Comparison of ENCODE assay signal across 12 cellular contexts in genomic region chr1:246961939-246962373, GRCh38. TPM values are rescaled to one million over a fixed set of nuclear protein-coding genes. Genes with fewer than 3 reads are reported as not detected.
DNase-seq lines count a peak whose midpoint lies in the region; ATAC-seq and TF ChIP-seq lines count a peak whose summit lies in the region.
"Had no signal": no experiment of that assay in that cellular context is flagged by ENCODE, and none has a peak within 500 bp of the region (broad histone marks: within the 10 kb centered on the region; RNA-seq: fewer than 3 reads in every experiment).

No MANE protein-coding gene starts in this region.

- DNase-seq in cardiac septum (ENCODE audit: low spot score), result peak; percentile 87
- DNase-seq in stimulated activated effector memory CD8-positive, alpha-beta T cell treated with anti-CD3 and anti-CD28 coated beads, Interleukin-12 subunit alpha, Interleukin-12 subunit beta, amount 100 ng/mL, for 72 hours (ENCODE audit: low spot score in 2 of 2), result no peak
- DNase-seq in cerebellar cortex (ENCODE audit: low spot score), result no peak
- DNase-seq in midbrain (lab: John Stamatoyannopoulos, UW), result no peak
- DNase-seq in EL, result no peak
- DNase-seq: activated CD4-positive, alpha-beta T cell treated with anti-CD3 and anti-CD28 coated beads, Interleukin-2, amount 50 U/mL, for 1 hour; DMS53; mesendoderm; NCI-H1048 had no signal

- peaks cover 3% of the 10 kb centered on the region for H3K9me3 Mint-ChIP-seq in stimulated activated effector memory CD8-positive, alpha-beta T cell treated with anti-CD3 and anti-CD28 coated beads, Interleukin-12 subunit alpha, Interleukin-12 subunit beta, amount 100 ng/mL, for 72 hours

- no peaks in the 10 kb centered on the region for H3K36me3 Mint-ChIP-seq in stimulated activated effector memory CD8-positive, alpha-beta T cell treated with anti-CD3 and anti-CD28 coated beads, Interleukin-12 subunit alpha, Interleukin-12 subunit beta, amount 100 ng/mL, for 72 hours

- ATAC-seq in GM21619 (IDR thresholded peaks at IDR 0.05; ENCODE audit: unreplicated experiment), result peak; percentile 26
- ATAC-seq in stimulated activated effector memory CD8-positive, alpha-beta T cell treated with anti-CD3 and anti-CD28 coated beads, Interleukin-12 subunit alpha, Interleukin-12 subunit beta, amount 100 ng/mL, for 72 hours, result peak; percentile 56
- ATAC-seq in HG02938 (IDR thresholded peaks at IDR 0.05; ENCODE audit: unreplicated experiment), result no peak

- peaks cover 37% of the 10 kb centered on the region for H3K4me1 ChIP-seq in OCI-LY3 (ENCODE audit: low read length)

- intact Hi-C loops in cardiac septum (cut with DNase I), result no loop called here

- peaks cover 20% of the 10 kb centered on the region; the same call in 1 of the 2 replicates for H3K9me3 ChIP-seq in OCI-LY3 (ENCODE audit: insufficient read depth, low read length)

- H3K4me1 Mint-ChIP-seq in stimulated activated effector memory CD8-positive, alpha-beta T cell treated with anti-CD3 and anti-CD28 coated beads, Interleukin-12 subunit alpha, Interleukin-12 subunit beta, amount 100 ng/mL, for 72 hours, result peaks cover 23% of the 10 kb centered on the region

- H3K36me3 ChIP-seq in OCI-LY3 (replicated peaks; ENCODE audit: low read depth, low read length), result peaks cover 57% of the 10 kb centered on the region

- no peak for TF ChIP-seq CTCF in OCI-LY3 (IDR thresholded peaks at IDR 0.05; ENCODE audit: low read depth, low read length)

- peak overlapping the region; percentile 27 for H3K4me2 ChIP-seq in OCI-LY3 (ENCODE audit: low read length)

- peak overlapping the region; percentile 50 for H3K27ac ChIP-seq in OCI-LY3 (ENCODE audit: low read length)

- peak overlapping the region; percentile 20 for H3K4me3 Mint-ChIP-seq in stimulated activated effector memory CD8-positive, alpha-beta T cell treated with anti-CD3 and anti-CD28 coated beads, Interleukin-12 subunit alpha, Interleukin-12 subunit beta, amount 100 ng/mL, for 72 hours

- H3K9ac ChIP-seq in OCI-LY3 (ENCODE audit: low read length), result no peak overlapping the region

- no peaks in the 10 kb centered on the region for H3K79me2 ChIP-seq in OCI-LY3 (ENCODE audit: low read length)

- no peak overlapping the region for H2AFZ ChIP-seq in OCI-LY3 (ENCODE audit: low read depth, low read length)

- peak overlapping the region; percentile 41 for H3K27ac Mint-ChIP-seq in stimulated activated effector memory CD8-positive, alpha-beta T cell treated with anti-CD3 and anti-CD28 coated beads, Interleukin-12 subunit alpha, Interleukin-12 subunit beta, amount 100 ng/mL, for 72 hours

- no peaks in the 10 kb centered on the region for H3K27me3 ChIP-seq in OCI-LY3 (ENCODE audit: low read depth, low read length)

- H3K4me3 ChIP-seq in OCI-LY3 (ENCODE audit: low read length), result no peak overlapping the region

- 0 out of 2 replicates have a peak, but pooled peaks cover 3% of the 10 kb centered on the region for H4K20me1 ChIP-seq in OCI-LY3 (ENCODE audit: insufficient read depth, low read length)

RNA-seq across cellular contexts. Expression of gene AHCTF1, which starts 30.2 kb away (rescaled TPM):
- 15.3 TPM for total RNA-seq in cardiac septum

RNA-seq across cellular contexts. Expression of gene ZNF695, which starts 45.9 kb away (rescaled TPM):
- not detected for total RNA-seq in cardiac septum
